ENCODE assay signal across 8 cellular contexts in genomic region chr10:75234683-75235374, GRCh38. TPM values are rescaled to one million over a fixed set of nuclear protein-coding genes. Genes with fewer than 3 reads are reported as not detected.
A peak's percentile ranks its signal among the peaks of the same experiment; 100 is the strongest.
DNase-seq lines count a peak whose midpoint lies in the region; ATAC-seq and TF ChIP-seq lines count a peak whose summit lies in the region.

No MANE protein-coding gene starts in this region.

- 0 out of 2 replicates have a peak overlapping the region, but pooled peaks have one; percentile 11 for H2AK5ac ChIP-seq in IMR-90 (ENCODE audit: low read depth, low read length)

- no peak for TF ChIP-seq CTCF in IMR-90 (conservative IDR thresholded peaks at IDR 0.05; ENCODE audit: low read depth, low read length)

- peak overlapping the region; percentile 25 for H3K27ac ChIP-seq in IMR-90 (ENCODE audit: insufficient read depth, low read length)

- TF ChIP-seq RAD21 in IMR-90 (IDR thresholded peaks at IDR 0.05; ENCODE audit: low read length): no peak

- dilution Hi-C loops in IMR-90 (cut with HindIII; ENCODE audit: low sequenced_read_pairs, unreplicated experiment): no loop called here

- BruUV-seq in IMR-90 (replicated peaks; lab: Mats Ljungman, UMichigan): no TSS peak

- H2BK5ac ChIP-seq in IMR-90 (ENCODE audit: low read depth, low read length, poor library complexity, severe bottlenecking): peak overlapping the region; percentile 16

- H3K4ac ChIP-seq in IMR-90 (ENCODE audit: low read depth, low read length): peak overlapping the region; percentile 64

- H3K36me3 ChIP-seq in IMR-90 (ENCODE audit: control insufficient read depth, insufficient read depth, low read length): peaks cover 16% of the 10 kb centered on the region

- WGBS in IMR-90 (ENCODE audit: extremely low coverage in 2 of 2, insufficient read length in 1 of 2), 2 experiments: 5% methylated on average over 45 of the region's 62 CpGs; no CpG with 5 or more reads in 1 of the 2 experiments

- ATAC-seq in GM21360 (IDR thresholded peaks at IDR 0.05; ENCODE audit: unreplicated experiment): peak; percentile 0
- ATAC-seq in IMR-90 (ENCODE audit: low read depth): no peak
- peak; percentile 21 to 26 for ATAC-seq in left cardiac atrium
- ATAC-seq in sciatic nerve: peak; percentile 5

- DNase-seq in CD1c-positive myeloid dendritic cell (ENCODE audit: extremely low spot score) (peak; percentile 9), IMR-90 (no peak), activated gamma-delta T cell (lab: John Stamatoyannopoulos, UW) (peak; percentile 25), left cardiac atrium (peak; percentile 37), sciatic nerve (ENCODE audit: low spot score) (peak; percentile 66), KG1 (lab: John Stamatoyannopoulos, UW) (no peak), GM19238 (ENCODE audit: insufficient read length, low spot score) (no peak)

- peak overlapping the region; percentile 72 to 82 for H4K8ac ChIP-seq in IMR-90 (ENCODE audit: low read depth in 2 of 2, low read length in 2 of 2)

- peak overlapping the region; percentile 90 for H2AFZ ChIP-seq in IMR-90 (replicated peaks; ENCODE audit: low read length, poor library complexity)

- peaks cover 10% of the 10 kb centered on the region for H3K4me1 ChIP-seq in IMR-90 (ENCODE audit: control insufficient read depth, insufficient read depth, low read length)

- intact Hi-C loops in IMR-90 (cut with micrococcal nuclease) (loop anchor here (5.0 to 10.0 kb wide), 6 partner anchors 67 to 1090 kb away; partner anchors contain the start of gene KAT6B), left cardiac atrium (cut with DNase I) (loop anchor here (2.0 to 10.0 kb wide), 7 partner anchors 48 to 993 kb away; partner anchors contain the start of gene SAMD8 (in 1 of the 2)), sciatic nerve (cut with DNase I) (loop anchor here (10.0 kb wide), 1 partner anchor 970 kb away; no protein-coding TSS in a partner anchor)

- H3K23ac ChIP-seq in IMR-90 (ENCODE audit: low read depth, low read length): peak overlapping the region; percentile 55; the same call in 1 of the 2 replicates

- CTCF ChIA-PET in IMR-90 (lab: Yijun Ruan, JAX): interaction anchor here (0.6 to 1.6 kb wide), 2 partner anchors 47 to 67 kb away, joined by 3 to 7 read pairs; no protein-coding TSS in a partner anchor

- H2BK20ac ChIP-seq in IMR-90 (ENCODE audit: low read depth, low read length): no peak overlapping the region

- H4K91ac ChIP-seq in IMR-90 (ENCODE audit: insufficient read depth, low read depth, low read length): peak overlapping the region; percentile 59

- peak overlapping the region; percentile 34 for H2BK120ac ChIP-seq in IMR-90 (ENCODE audit: low read depth, low read length)

- no peak for TF ChIP-seq POLR2A in IMR-90 (IDR thresholded peaks at IDR 0.05; ENCODE audit: low read depth, low read length)

- H3K9ac ChIP-seq in IMR-90 (ENCODE audit: low read depth, low read length): peak overlapping the region; percentile 54

- POLR2A ChIA-PET in IMR-90 (lab: Charles Lee; ENCODE audit: unreplicated experiment): no interaction called here

- no peak overlapping the region; the same call in 1 of the 2 replicates for H3K56ac ChIP-seq in IMR-90 (ENCODE audit: extremely low read depth, insufficient read depth, low read length)

- in situ Hi-C loops in IMR-90 (cut with MboI; ENCODE audit: low sequenced_read_pairs): loop anchor here (5.0 to 10.0 kb wide), 3 partner anchors 123 to 990 kb away; partner anchors contain the start of gene SAMD8

- peak overlapping the region; percentile 57 for H3K4me3 ChIP-seq in IMR-90 (ENCODE audit: insufficient read depth, low read depth, low read length)

- H4K5ac ChIP-seq in IMR-90 (ENCODE audit: low read depth, low read length): peak overlapping the region; percentile 52; the same call in 1 of the 2 replicates

- peaks cover 4 to 26% of the 10 kb centered on the region in 2 experiments; a peak in 3 of 4 replicates for H3K79me1 ChIP-seq in IMR-90 (ENCODE audit: low read depth in 1 of 2, low read length in 2 of 2)

- peak overlapping the region; percentile 58 for H3K14ac ChIP-seq in IMR-90 (replicated peaks; ENCODE audit: low read depth, low read length)

- peak overlapping the region; percentile 73 for H3K4me2 ChIP-seq in IMR-90 (ENCODE audit: low read depth, low read length)

- peak overlapping the region; percentile 51 for H3K18ac ChIP-seq in IMR-90 (ENCODE audit: low read depth, low read length)

- H4K20me1 ChIP-seq in IMR-90 (ENCODE audit: insufficient read depth, low read length): peaks cover 23% of the 10 kb centered on the region

- peak overlapping the region; percentile 91 for H2AK9ac ChIP-seq in IMR-90 (replicated peaks; ENCODE audit: low read depth, low read length, poor library complexity)

- no peaks in the 10 kb centered on the region for H3K27me3 ChIP-seq in IMR-90 (ENCODE audit: control insufficient read depth, insufficient read depth, low read length)

- peaks cover 4% of the 10 kb centered on the region; the same call in 1 of the 2 replicates for H3K9me1 ChIP-seq in IMR-90 (ENCODE audit: insufficient read depth, low read length)

- H3K9me3 ChIP-seq in IMR-90 (ENCODE audit: control insufficient read depth, insufficient read depth, low read length): no peaks in the 10 kb centered on the region

- no peak overlapping the region; the same call in 1 of the 3 replicates for H2BK15ac ChIP-seq in IMR-90 (ENCODE audit: low read depth, low read length)

TF ChIP-seq in IMR-90, 13 proteins besides CTCF, POLR2A, EP300 and RAD21:
- TF ChIP-seq MAFK (IDR thresholded peaks at IDR 0.05; ENCODE audit: low read depth, low read length): no peak
- no peak for TF ChIP-seq CEBPB (IDR thresholded peaks at IDR 0.05; ENCODE audit: low read depth, low read length)
- TF ChIP-seq RCOR1 (IDR thresholded peaks at IDR 0.05; ENCODE audit: insufficient replicate concordance, low read length): no peak
- TF ChIP-seq NFE2L2 (IDR thresholded peaks at IDR 0.05; ENCODE audit: low read depth, low read length): no peak
- no peak for TF ChIP-seq RFX5 (IDR thresholded peaks at IDR 0.05; ENCODE audit: low read depth, low read length)
- TF ChIP-seq CHD1 (IDR thresholded peaks at IDR 0.05; ENCODE audit: low read depth, low read length): no peak
- TF ChIP-seq USF2 (IDR thresholded peaks at IDR 0.05; ENCODE audit: low read depth, low read length): no peak
- TF ChIP-seq MXI1 (IDR thresholded peaks at IDR 0.05; ENCODE audit: borderline replicate concordance, low read depth, low read length): no peak
- TF ChIP-seq, protein P1, sequence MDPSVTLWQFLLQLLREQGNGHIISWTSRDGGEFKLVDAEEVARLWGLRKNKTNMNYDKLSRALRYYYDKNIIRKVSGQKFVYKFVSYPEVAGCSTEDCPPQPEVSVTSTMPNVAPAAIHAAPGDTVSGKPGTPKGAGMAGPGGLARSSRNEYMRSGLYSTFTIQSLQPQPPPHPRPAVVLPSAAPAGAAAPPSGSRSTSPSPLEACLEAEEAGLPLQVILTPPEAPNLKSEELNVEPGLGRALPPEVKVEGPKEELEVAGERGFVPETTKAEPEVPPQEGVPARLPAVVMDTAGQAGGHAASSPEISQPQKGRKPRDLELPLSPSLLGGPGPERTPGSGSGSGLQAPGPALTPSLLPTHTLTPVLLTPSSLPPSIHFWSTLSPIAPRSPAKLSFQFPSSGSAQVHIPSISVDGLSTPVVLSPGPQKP (IDR thresholded peaks at IDR 0.05; ENCODE audit: borderline replicate concordance, low read depth, low read length): no peak
- TF ChIP-seq BHLHE40 (IDR thresholded peaks at IDR 0.05; ENCODE audit: low read depth, low read length): no peak
- TF ChIP-seq MAZ (IDR thresholded peaks at IDR 0.05; ENCODE audit: borderline replicate concordance, low read depth, low read length): no peak
- TF ChIP-seq SMC3 (IDR thresholded peaks at IDR 0.05; ENCODE audit: low read depth, low read length): no peak

RNA-seq across cellular contexts. Expression of gene COMTD1, which starts 0.9 kb away (rescaled TPM):
- total RNA-seq in IMR-90 (2012; rRNA removed) (1.4 and 1.6 TPM in 2 replicates), left cardiac atrium (10 to 100 TPM; 22.7 to 28.2 TPM), sciatic nerve (13.0 TPM)
- polyA plus RNA-seq in IMR-90 (2012; rRNA removed): 6.4 and 9.5 TPM in 2 replicates
- polyA plus RNA-seq in IMR-90 (2012; cell fraction: cytosol; rRNA removed): 10.7 and 12.1 TPM in 2 replicates
- 22.0 and 64.6 TPM in 2 replicates for polyA plus RNA-seq in IMR-90 (2012; cell fraction: nucleus; rRNA removed; ENCODE audit: low replicate concordance)

RNA-seq across cellular contexts. Expression of gene VDAC2, which starts 24.2 kb away (rescaled TPM):
- total RNA-seq in IMR-90 (2012; rRNA removed) (122 and 169 TPM in 2 replicates), left cardiac atrium (100 to 1,000 TPM; 313 to 428 TPM), sciatic nerve (120 TPM)
- polyA plus RNA-seq in IMR-90 (2012; rRNA removed): 123 and 139 TPM in 2 replicates
- 52.8 and 54.1 TPM in 2 replicates for polyA plus RNA-seq in IMR-90 (2012; cell fraction: cytosol; rRNA removed)
- 31.2 and 88.4 TPM in 2 replicates for polyA plus RNA-seq in IMR-90 (2012; cell fraction: nucleus; rRNA removed; ENCODE audit: low replicate concordance)

Comparison
In these comparisons a context has a peak if more than half of its experiments do, and no peak if none do; other contexts are left out.
1. DNase-seq: peak in CD1c-positive myeloid dendritic cell (single experiment), activated gamma-delta T cell (single experiment), left cardiac atrium (single experiment) and sciatic nerve (single experiment); none in IMR-90 (single experiment), KG1 (single experiment) and GM19238 (single experiment).